In genomic region chr14:95817271-95817670, GRCh38 we compare ENCODE assay signal across 1 cellular context.
TF ChIP-seq lines count a peak whose summit lies in the region.

No MANE protein-coding gene starts in this region.

TF ChIP-seq in GM23338, 12 proteins besides CTCF, POLR2A, EP300 and RAD21 (continued from another document):
- TF ChIP-seq ZNF462 (CRISPR knock-in tag; IDR thresholded peaks at IDR 0.05) (0 out of 2 replicates have a peak, but pooled peaks have one; percentile 26), STAT1 (IDR thresholded peaks at IDR 0.05; ENCODE audit: unreplicated experiment) (no peak)
TF ChIP-seq in GM23338: peak in this region for 1.
